In genomic region chr10:122462533-122463465, GRCh38 we compare ENCODE assay signal across 8 cellular contexts. TPM values are rescaled to one million over a fixed set of nuclear protein-coding genes. Genes with fewer than 3 reads are reported as not detected.
A peak's percentile ranks its signal among the peaks of the same experiment; 100 is the strongest.
DNase-seq lines count a peak whose midpoint lies in the region; ATAC-seq and TF ChIP-seq lines count a peak whose summit lies in the region.

No MANE protein-coding gene starts in this region.

- H3K4me1 ChIP-seq in neuron (ENCODE audit: insufficient read depth, low read length): peaks cover 23% of the 10 kb centered on the region

- peak; percentile 32 for DNase-seq in Daoy (ENCODE audit: low read depth)
- DNase-seq in activated CD4-positive, alpha-beta memory T cell treated with anti-CD3 and anti-CD28 coated beads for 36 hours: peak; percentile 31
- peak in 1 of 2 donors; percentile 71 for DNase-seq in foreskin fibroblast
- DNase-seq in ecto neural progenitor cell (ENCODE audit: low spot score): no peak
- DNase-seq in NCI-H1436 (lab: John Stamatoyannopoulos, UW): no peak

- peak overlapping the region; percentile 17 for H2AFZ ChIP-seq in neuron (ENCODE audit: low read depth, low read length)

- intact Hi-C loops in activated CD4-positive, alpha-beta memory T cell treated with anti-CD3 and anti-CD28 coated beads for 36 hours (cut with micrococcal nuclease): no loop called here

- H3K36me3 Mint-ChIP-seq in activated CD4-positive, alpha-beta memory T cell treated with anti-CD3 and anti-CD28 coated beads for 36 hours: no peaks in the 10 kb centered on the region

- ATAC-seq in HG03025 (IDR thresholded peaks at IDR 0.05; ENCODE audit: low FRiP score, unreplicated experiment) (no peak), GM19397 (IDR thresholded peaks at IDR 0.05; ENCODE audit: unreplicated experiment) (no peak)

- H3K27me3 ChIP-seq in neuron (ENCODE audit: insufficient read depth, low read length): no peaks in the 10 kb centered on the region

- POLR2A ChIA-PET in activated CD4-positive, alpha-beta memory T cell treated with anti-CD3 and anti-CD28 coated beads for 36 hours (lab: Charles Lee): no interaction called here

- no peak for TF ChIP-seq CTCF in foreskin fibroblast (IDR thresholded peaks at IDR 0.05; ENCODE audit: low read depth, low read length)

- H3K27me3 Mint-ChIP-seq in activated CD4-positive, alpha-beta memory T cell treated with anti-CD3 and anti-CD28 coated beads for 36 hours: peaks cover 48% of the 10 kb centered on the region

- no peak overlapping the region for H3K27ac Mint-ChIP-seq in activated CD4-positive, alpha-beta memory T cell treated with anti-CD3 and anti-CD28 coated beads for 36 hours

- peak overlapping the region; percentile 68 for H3K4me3 Mint-ChIP-seq in activated CD4-positive, alpha-beta memory T cell treated with anti-CD3 and anti-CD28 coated beads for 36 hours

- CTCF ChIA-PET in activated CD4-positive, alpha-beta memory T cell treated with anti-CD3 and anti-CD28 coated beads for 36 hours (lab: Charles Lee): interaction anchor here (1.3 to 1.5 kb wide), 3 partner anchors 27 to 120 kb away, joined by 3 read pairs; no protein-coding TSS in a partner anchor

- H3K4me1 Mint-ChIP-seq in activated CD4-positive, alpha-beta memory T cell treated with anti-CD3 and anti-CD28 coated beads for 36 hours (ENCODE audit: low read depth): peaks cover 11% of the 10 kb centered on the region

- peak overlapping the region; percentile 67 to 73 for H3K4me3 ChIP-seq in foreskin fibroblast (ENCODE audit: low read depth in 1 of 2, low read length in 2 of 2)
- peak overlapping the region; percentile 53 for H3K4me3 ChIP-seq in neuron (ENCODE audit: low read length)

- H3K9me3 Mint-ChIP-seq in activated CD4-positive, alpha-beta memory T cell treated with anti-CD3 and anti-CD28 coated beads for 36 hours: no peaks in the 10 kb centered on the region

- no peaks in the 10 kb centered on the region for H3K36me3 ChIP-seq in neuron (ENCODE audit: insufficient read depth, low read length)

- H3K9me3 ChIP-seq in neuron (ENCODE audit: low read length): no peaks in the 10 kb centered on the region

RNA-seq across cellular contexts. Expression of gene HTRA1, which starts 1.4 kb away (rescaled TPM):
- 43.1 and 50.4 TPM in 2 replicates for total RNA-seq in Daoy (2014; rRNA removed; shearing (Covaris generic))
- not detected for total RNA-seq in activated CD4-positive, alpha-beta memory T cell treated with anti-CD3 and anti-CD28 coated beads for 36 hours

RNA-seq across cellular contexts. Expression of gene ARMS2, which starts 8.3 kb away (rescaled TPM):
- total RNA-seq in Daoy (2014; rRNA removed; shearing (Covaris generic)): not detected in 2 replicates
- total RNA-seq in activated CD4-positive, alpha-beta memory T cell treated with anti-CD3 and anti-CD28 coated beads for 36 hours: not detected

Comparison
In these comparisons a context has a peak if more than half of its experiments do, and no peak if none do; other contexts are left out.
1. DNase-seq: peak in Daoy (single experiment) and activated CD4-positive, alpha-beta memory T cell treated with anti-CD3 and anti-CD28 coated beads for 36 hours (single experiment); none in ecto neural progenitor cell (single experiment) and NCI-H1436 (single experiment).
2. RNA of gene HTRA1, which starts 1.4 kb away (total RNA-seq): 43.1 to 50.4 TPM in Daoy; not detected in activated CD4-positive, alpha-beta memory T cell treated with anti-CD3 and anti-CD28 coated beads for 36 hours; every median in the first group is over 10 times any median in the second.